Comparison of ENCODE assay signal across 27 cellular contexts in the genomic region with DNA sequence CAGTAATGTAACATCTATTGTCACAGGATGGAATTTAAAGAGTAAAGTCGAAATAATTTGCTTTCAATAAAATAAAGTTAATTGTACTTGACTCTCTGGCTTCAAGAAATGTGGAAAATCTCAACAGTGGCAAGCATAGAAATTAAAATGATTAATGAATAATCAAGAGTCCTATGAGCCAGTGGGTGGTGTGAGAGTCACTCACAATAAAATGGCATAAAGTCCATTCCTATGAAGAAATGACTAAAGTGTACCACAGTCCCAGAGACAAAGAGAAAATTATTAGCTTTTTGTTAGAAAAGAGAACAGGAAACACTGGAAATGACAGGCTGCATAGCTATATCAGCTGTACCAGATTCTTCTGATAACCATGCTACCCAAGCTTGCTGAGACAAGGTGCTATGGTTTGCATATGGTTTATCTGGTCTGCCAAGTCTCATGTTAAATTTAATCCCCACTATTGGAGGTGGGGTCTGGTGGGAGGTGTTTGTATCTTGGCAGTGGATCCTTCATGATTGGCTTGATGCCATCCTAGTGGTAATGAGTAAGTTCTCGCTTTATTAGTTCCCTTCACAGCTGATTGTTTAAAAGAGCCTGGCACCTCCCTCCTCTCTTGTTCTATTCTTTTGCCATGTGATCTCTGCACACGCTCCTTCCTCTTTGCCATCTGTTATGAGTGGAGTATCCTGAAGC.
DNase-seq lines count a peak whose midpoint lies in the region; ATAC-seq and TF ChIP-seq lines count a peak whose summit lies in the region.
"Had no signal": no experiment of that assay in that cellular context is flagged by ENCODE, and none has a peak within 500 bp of the region (broad histone marks: within the 10 kb centered on the region; RNA-seq: fewer than 3 reads in every experiment).

No MANE protein-coding gene starts in this region.

- DNase-seq in DMS79 treated with DMSO at 0.1 percent for 48 hours (lab: John Stamatoyannopoulos, UW) (peak; percentile 98), NCI-H1436 (lab: John Stamatoyannopoulos, UW) (peak; percentile 94), NCI-H524 (lab: John Stamatoyannopoulos, UW) (peak; percentile 93 to 97), glomerular endothelial cell (ENCODE audit: extremely low read depth, low read depth, low spot score) (peak; percentile 20), NCI-H510A (lab: John Stamatoyannopoulos, UW) (no peak)
- DNase-seq in activated CD4-positive, alpha-beta T cell treated with anti-CD3 and anti-CD28 coated beads for 48 hours, result no peak
- DNase-seq: activated CD4-positive, alpha-beta T cell treated with anti-CD3 and anti-CD28 coated beads for 36 hours; activated naive CD4-positive, alpha-beta T cell treated with anti-CD3 and anti-CD28 coated beads for 36 hours; activated T-cell treated with anti-CD3 and anti-CD28 coated beads, Interleukin-2, amount 50 U/mL, for 72 hours; amniotic stem cell; colonic mucosa; effector memory CD4-positive, alpha-beta T cell; gastrocnemius medialis; HCEC 1CT; hypothalamus; left ventricle myocardium inferior; natural killer cell; NCI-H1417; NCI-H2227 treated with DMSO at 0.1 percent for 48 hours; RPMI8226; stimulated activated CD4-positive, alpha-beta T cell treated with anti-CD3 and anti-CD28 coated beads, Interleukin-4, amount 100 ng/mL, for 1 hour; stimulated activated naive CD4-positive, alpha-beta T cell; T-helper 17 cell; testis had no signal

- no peak for ATAC-seq in SK-N-SH treated with all-trans-retinoic acid at 6 μM for 48 hours
- no peak for ATAC-seq in HG02798 (IDR thresholded peaks at IDR 0.05; ENCODE audit: poor library complexity, unreplicated experiment)
- ATAC-seq: activated CD4-positive, alpha-beta T cell treated with anti-CD3 and anti-CD28 coated beads for 36 hours; activated T-cell treated with anti-CD3 and anti-CD28 coated beads, Interleukin-2, amount 50 U/mL, for 72 hours; esophagus mucosa; gastrocnemius medialis; natural killer cell; T-helper 17 cell had no signal

TF ChIP-seq in SK-N-SH treated with all-trans-retinoic acid at 6 μM for 48 hours, 23 proteins besides CTCF, POLR2A, EP300 and RAD21:
- TF ChIP-seq, protein P1, sequence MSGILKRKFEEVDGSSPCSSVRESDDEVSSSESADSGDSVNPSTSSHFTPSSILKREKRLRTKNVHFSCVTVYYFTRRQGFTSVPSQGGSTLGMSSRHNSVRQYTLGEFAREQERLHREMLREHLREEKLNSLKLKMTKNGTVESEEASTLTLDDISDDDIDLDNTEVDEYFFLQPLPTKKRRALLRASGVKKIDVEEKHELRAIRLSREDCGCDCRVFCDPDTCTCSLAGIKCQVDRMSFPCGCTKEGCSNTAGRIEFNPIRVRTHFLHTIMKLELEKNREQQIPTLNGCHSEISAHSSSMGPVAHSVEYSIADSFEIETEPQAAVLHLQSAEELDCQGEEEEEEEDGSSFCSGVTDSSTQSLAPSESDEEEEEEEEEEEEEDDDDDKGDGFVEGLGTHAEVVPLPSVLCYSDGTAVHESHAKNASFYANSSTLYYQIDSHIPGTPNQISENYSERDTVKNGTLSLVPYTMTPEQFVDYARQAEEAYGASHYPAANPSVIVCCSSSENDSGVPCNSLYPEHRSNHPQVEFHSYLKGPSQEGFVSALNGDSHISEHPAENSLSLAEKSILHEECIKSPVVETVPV (CRISPR knock-in tag; IDR thresholded peaks at IDR 0.05), result no peak
- TF ChIP-seq TOX (CRISPR knock-in tag; IDR thresholded peaks at IDR 0.05; ENCODE audit: borderline replicate concordance) (no peak), GLIS3 (CRISPR knock-in tag; IDR thresholded peaks at IDR 0.05) (no peak), ARNTL (CRISPR knock-in tag; IDR thresholded peaks at IDR 0.05; ENCODE audit: borderline replicate concordance, low read depth) (no peak), SNAI2 (CRISPR knock-in tag; IDR thresholded peaks at IDR 0.05) (no peak), ZFP30 (CRISPR knock-in tag; IDR thresholded peaks at IDR 0.05) (no peak), ISL1 (CRISPR knock-in tag; IDR thresholded peaks at IDR 0.05) (no peak), RARB (CRISPR knock-in tag; IDR thresholded peaks at IDR 0.05) (no peak), OSR1 (CRISPR knock-in tag; IDR thresholded peaks at IDR 0.05) (no peak)
- TF ChIP-seq, protein P2, sequence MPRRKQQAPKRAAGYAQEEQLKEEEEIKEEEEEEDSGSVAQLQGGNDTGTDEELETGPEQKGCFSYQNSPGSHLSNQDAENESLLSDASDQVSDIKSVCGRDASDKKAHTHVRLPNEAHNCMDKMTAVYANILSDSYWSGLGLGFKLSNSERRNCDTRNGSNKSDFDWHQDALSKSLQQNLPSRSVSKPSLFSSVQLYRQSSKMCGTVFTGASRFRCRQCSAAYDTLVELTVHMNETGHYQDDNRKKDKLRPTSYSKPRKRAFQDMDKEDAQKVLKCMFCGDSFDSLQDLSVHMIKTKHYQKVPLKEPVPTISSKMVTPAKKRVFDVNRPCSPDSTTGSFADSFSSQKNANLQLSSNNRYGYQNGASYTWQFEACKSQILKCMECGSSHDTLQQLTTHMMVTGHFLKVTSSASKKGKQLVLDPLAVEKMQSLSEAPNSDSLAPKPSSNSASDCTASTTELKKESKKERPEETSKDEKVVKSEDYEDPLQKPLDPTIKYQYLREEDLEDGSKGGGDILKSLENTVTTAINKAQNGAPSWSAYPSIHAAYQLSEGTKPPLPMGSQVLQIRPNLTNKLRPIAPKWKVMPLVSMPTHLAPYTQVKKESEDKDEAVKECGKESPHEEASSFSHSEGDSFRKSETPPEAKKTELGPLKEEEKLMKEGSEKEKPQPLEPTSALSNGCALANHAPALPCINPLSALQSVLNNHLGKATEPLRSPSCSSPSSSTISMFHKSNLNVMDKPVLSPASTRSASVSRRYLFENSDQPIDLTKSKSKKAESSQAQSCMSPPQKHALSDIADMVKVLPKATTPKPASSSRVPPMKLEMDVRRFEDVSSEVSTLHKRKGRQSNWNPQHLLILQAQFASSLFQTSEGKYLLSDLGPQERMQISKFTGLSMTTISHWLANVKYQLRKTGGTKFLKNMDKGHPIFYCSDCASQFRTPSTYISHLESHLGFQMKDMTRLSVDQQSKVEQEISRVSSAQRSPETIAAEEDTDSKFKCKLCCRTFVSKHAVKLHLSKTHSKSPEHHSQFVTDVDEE (CRISPR knock-in tag; IDR thresholded peaks at IDR 0.05), result no peak

Comparison
In these comparisons a context has a peak if more than half of its experiments do, and no peak if none do; other contexts are left out.
1. DNase-seq: peak in DMS79 treated with DMSO at 0.1 percent for 48 hours (single experiment), NCI-H1436 (single experiment), NCI-H524 (2 of 2) and glomerular endothelial cell (single experiment); none in activated CD4-positive, alpha-beta T cell treated with anti-CD3 and anti-CD28 coated beads for 48 hours (single experiment) and NCI-H510A (single experiment).